19 cellular contexts compared by ENCODE assay signal in genomic region chr6:157436944-157437336, GRCh38.
"Had no signal": no experiment of that assay in that cellular context is flagged by ENCODE, and none has a peak within 500 bp of the region (broad histone marks: within the 10 kb centered on the region; RNA-seq: fewer than 3 reads in every experiment).

No MANE protein-coding gene starts in this region.

- H3K27ac ChIP-seq: prostate gland, skin epidermis, thoracic aorta, VCaP had no signal

- H3K4me3 ChIP-seq: mucosa of descending colon, prostate gland, skin epidermis, thoracic aorta had no signal

- H3K36me3 ChIP-seq: prostate gland, thoracic aorta had no signal

- DNase-seq: activated CD4-positive, alpha-beta T cell treated with anti-CD3 and anti-CD28 coated beads, Interleukin-2, amount 10 ng/mL, durations not matched to agents 7 days and 5 days; activated CD4-positive, CD25-positive, alpha-beta regulatory T cell treated with anti-CD3 and anti-CD28 coated beads, Interleukin-2, amount 50 U/mL, for 72 hours; activated CD8-positive, alpha-beta T cell treated with anti-CD3 and anti-CD28 coated beads, Interleukin-2, amount 10 ng/mL, durations not matched to agents 7 days and 5 days; activated gamma-delta T cell; activated naive CD4-positive, alpha-beta T cell treated with anti-CD3 and anti-CD28 coated beads, Interleukin-2, amount 50 U/mL, for 16 hours; activated naive CD8-positive, alpha-beta T cell treated with anti-CD3 and anti-CD28 coated beads, Interleukin-2, amount 50 U/mL, for 24 hours; aorta; effector memory CD4-positive, alpha-beta T cell; glutamatergic neuron; kidney glomerular epithelial cell; mesenchymal stem cell; mucosa of descending colon; stimulated activated CD4-positive, alpha-beta T cell treated with anti-CD3 and anti-CD28 coated beads, Interleukin-1b, Interleukin-23, amount 100 ng/mL, for 48 hours; T-cell had no signal

- H3K9me3 ChIP-seq: mucosa of descending colon, prostate gland, thoracic aorta had no signal

- ATAC-seq: activated CD8-positive, alpha-beta T cell treated with anti-CD3 and anti-CD28 coated beads, Interleukin-2, amount 10 ng/mL, durations not matched to agents 7 days and 5 days; activated naive CD8-positive, alpha-beta T cell treated with anti-CD3 and anti-CD28 coated beads, Interleukin-2, amount 50 U/mL, for 24 hours; esophagus mucosa; mucosa of descending colon; T-cell had no signal
